ENCODE assay signal across 8 cellular contexts in genomic region chr5:96875805-96876291, GRCh38. TPM values are rescaled to one million over a fixed set of nuclear protein-coding genes. Genes with fewer than 3 reads are reported as not detected.
DNase-seq lines count a peak whose midpoint lies in the region; ATAC-seq, FAIRE-seq and TF ChIP-seq lines count a peak whose summit lies in the region.

No MANE protein-coding gene starts in this region.

- intact Hi-C loops in mucosa of descending colon (cut with DNase I, micrococcal nuclease) = loop anchor here in 1 of 2 donors (10.0 kb wide), 1 partner anchor 289 kb away; no protein-coding TSS in a partner anchor

- H3K4me3 ChIP-seq in Peyer's patch (peak overlapping the region; percentile 50 to 77 (median 55)), brain microvascular endothelial cell (ENCODE audit: low read depth, low read length) (peak overlapping the region; percentile 60), mucosa of descending colon (peak overlapping the region; percentile 31)

- in situ Hi-C loops in brain microvascular endothelial cell (cut with HindIII; ENCODE audit: low pct_ligation_motif_present, low sequenced_read_pairs) = no loop called here

- ATAC-seq in GM21717 (IDR thresholded peaks at IDR 0.05; ENCODE audit: unreplicated experiment) (peak; percentile 8), mucosa of descending colon (peak; percentile 38)

- H3K27me3 ChIP-seq in Peyer's patch (no peaks in the 10 kb centered on the region), brain microvascular endothelial cell (replicated peaks) (no peaks in the 10 kb centered on the region)

- DNase-seq in CD1c-positive myeloid dendritic cell (ENCODE audit: extremely low spot score) (peak; percentile 21), Peyer's patch (no peak), brain microvascular endothelial cell (no peak), mucosa of descending colon (no peak), HuH-7 (ENCODE audit: low spot score) (no peak), glomerular visceral epithelial cell (ENCODE audit: extremely low spot score) (no peak), H54 (ENCODE audit: insufficient read length, low spot score) (no peak)

- TF ChIP-seq CTCF in Peyer's patch (IDR thresholded peaks at IDR 0.05) (no peak), brain microvascular endothelial cell (IDR thresholded peaks at IDR 0.05; ENCODE audit: low read depth, low read length, missing control alignments) (no peak), mucosa of descending colon (IDR thresholded peaks at IDR 0.05) (no peak)

- H3K4me1 ChIP-seq in Peyer's patch (peaks cover 0 to 19% (median 0%) of the 10 kb centered on the region in 4 donors), mucosa of descending colon (ENCODE audit: low read depth) (peaks cover 4% of the 10 kb centered on the region)

- peak overlapping the region; percentile 71 to 82 (median 78) for H3K27ac ChIP-seq in Peyer's patch
- peak overlapping the region; percentile 80 for H3K27ac ChIP-seq in brain microvascular endothelial cell

- H3K36me3 ChIP-seq in Peyer's patch (no peaks in the 10 kb centered on the region), brain microvascular endothelial cell (replicated peaks) (no peaks in the 10 kb centered on the region), mucosa of descending colon (ENCODE audit: low read depth) (no peaks in the 10 kb centered on the region)

- TF ChIP-seq POLR2A in Peyer's patch (IDR thresholded peaks at IDR 0.05) (no peak), H54 (IDR thresholded peaks at IDR 0.05; ENCODE audit: low read depth, low read length) (no peak)

- H3K9me3 ChIP-seq in Peyer's patch (no peaks in the 10 kb centered on the region), mucosa of descending colon (no peaks in the 10 kb centered on the region)

- FAIRE-seq in H54 (lab: Jason Lieb, UNC) = no peak

RNA-seq across cellular contexts. Expression of gene ERAP2, which starts 0.5 kb away (rescaled TPM):
- total RNA-seq in Peyer's patch = 10 to 100 TPM; 50.3 to 82.8 (median 70.8) TPM
- 10 to 100 TPM; 16.1 to 44.8 (median 19.5) TPM for total RNA-seq in mucosa of descending colon
